In genomic region chr1:85582687-85583354, GRCh38 we compare ENCODE assay signal across 9 cellular contexts. TPM values are rescaled to one million over a fixed set of nuclear protein-coding genes. Genes with fewer than 3 reads are reported as not detected.
DNase-seq lines count a peak whose midpoint lies in the region; ATAC-seq, FAIRE-seq and TF ChIP-seq lines count a peak whose summit lies in the region.
"Had no signal": no experiment of that assay in that cellular context is flagged by ENCODE, and none has a peak within 500 bp of the region (broad histone marks: within the 10 kb centered on the region; RNA-seq: fewer than 3 reads in every experiment).

No MANE protein-coding gene starts in this region.

- H3K9me3 ChIP-seq in HUES64 (ENCODE audit: insufficient read depth, low read depth, low read length) (no peaks in the 10 kb centered on the region), tibial nerve (no peaks in the 10 kb centered on the region)

- peak overlapping the region; percentile 98 for H3K4me3 ChIP-seq in HUES64 (ENCODE audit: low read length)
- no peak overlapping the region for H3K4me3 ChIP-seq in bronchial epithelial cell (ENCODE audit: low read depth, low read length)
- H3K4me3 ChIP-seq in tibial nerve = peak overlapping the region in 2 of 4 donors; percentile 80 to 91

- no peak for TF ChIP-seq POLR2A in tibial nerve (IDR thresholded peaks at IDR 0.05)

- intact Hi-C loops in head of caudate nucleus (cut with DNase I) = no loop called here

- H3K9ac ChIP-seq in HUES64 (ENCODE audit: low read depth, low read length) = peak overlapping the region; percentile 99; the same call in 1 of the 2 replicates

- 85% methylated on average over 18 of the region's 18 CpGs for WGBS in HUES64
- WGBS in tibial nerve, 2 donors = 89 to 91% methylated on average over 18 of the region's 18 CpGs

- H3K4me1 Mint-ChIP-seq in activated T-helper 17 cell treated with anti-CD3 and anti-CD28 coated beads, Interleukin-2, amount 50 U/mL, for 72 hours = peaks cover 7% of the 10 kb centered on the region

- TF ChIP-seq EP300 in tibial nerve (IDR thresholded peaks at IDR 0.05) = peak in 1 of 2 donors; percentile 14

- H3K4me1 ChIP-seq in HUES64 (ENCODE audit: insufficient read depth, low read length) (peaks cover 59% of the 10 kb centered on the region), tibial nerve (peaks cover 0 to 47% (median 11%) of the 10 kb centered on the region in 4 donors)

- DNase-seq in bronchial epithelial cell (ENCODE audit: low read depth) = peak; percentile 68
- DNase-seq in tibial nerve (ENCODE audit: low spot score in 2 of 2) = no peak
- DNase-seq in head of caudate nucleus = no peak
- DNase-seq: NCI-H526 treated with DMSO at 0.1 percent for 48 hours had no signal

- H3K27me3 ChIP-seq in HUES64 (ENCODE audit: insufficient read depth, low read length) (peaks cover 18% of the 10 kb centered on the region), bronchial epithelial cell (ENCODE audit: control insufficient read depth, insufficient read depth, low read length) (no peaks in the 10 kb centered on the region), layer of hippocampus (ENCODE audit: control insufficient read depth, insufficient read depth, low read length) (no peaks in the 10 kb centered on the region), tibial nerve (no peaks in the 10 kb centered on the region)

- peaks cover 4% of the 10 kb centered on the region for H3K9me3 Mint-ChIP-seq in activated T-helper 17 cell treated with anti-CD3 and anti-CD28 coated beads, Interleukin-2, amount 50 U/mL, for 72 hours

- H3K27ac ChIP-seq in HUES64 (ENCODE audit: low read depth, low read length) = peak overlapping the region; percentile 98; the same call in 1 of the 2 replicates
- peak overlapping the region; percentile 16 for H3K27ac ChIP-seq in layer of hippocampus (ENCODE audit: low read depth, low read length)
- peak overlapping the region in 3 of 4 donors; percentile 95 to 100 (median 98) for H3K27ac ChIP-seq in tibial nerve

- H3K27me3 Mint-ChIP-seq in activated T-helper 17 cell treated with anti-CD3 and anti-CD28 coated beads, Interleukin-2, amount 50 U/mL, for 72 hours = peaks cover 53% of the 10 kb centered on the region

- TF ChIP-seq CTCF in bronchial epithelial cell (IDR thresholded peaks at IDR 0.05; ENCODE audit: insufficient read depth, low read length, severe bottlenecking) = no peak
- no peak for TF ChIP-seq CTCF in tibial nerve (IDR thresholded peaks at IDR 0.05)

- H3K27ac Mint-ChIP-seq in activated T-helper 17 cell treated with anti-CD3 and anti-CD28 coated beads, Interleukin-2, amount 50 U/mL, for 72 hours = no peak overlapping the region

- ATAC-seq in GM19395 (IDR thresholded peaks at IDR 0.05; ENCODE audit: unreplicated experiment) = no peak
- ATAC-seq in activated T-helper 17 cell treated with anti-CD3 and anti-CD28 coated beads, Interleukin-2, amount 50 U/mL, for 72 hours (replicated peaks) = no peak
- no peak for ATAC-seq in HG02884 (IDR thresholded peaks at IDR 0.05; ENCODE audit: unreplicated experiment)

- peaks cover 5% of the 10 kb centered on the region for H3K36me3 Mint-ChIP-seq in activated T-helper 17 cell treated with anti-CD3 and anti-CD28 coated beads, Interleukin-2, amount 50 U/mL, for 72 hours (ENCODE audit: low read depth)

- no peak overlapping the region for H3K4me3 Mint-ChIP-seq in activated T-helper 17 cell treated with anti-CD3 and anti-CD28 coated beads, Interleukin-2, amount 50 U/mL, for 72 hours

- H3K36me3 ChIP-seq in HUES64 (ENCODE audit: insufficient read depth, low read length) (peaks cover 27% of the 10 kb centered on the region), bronchial epithelial cell (ENCODE audit: control insufficient read depth, insufficient read depth, low read length) (peaks cover 3% of the 10 kb centered on the region), tibial nerve (peaks cover 0 to 18% (median 0%) of the 10 kb centered on the region in 3 donors)

- no peak for FAIRE-seq in bronchial epithelial cell (lab: Jason Lieb, UNC)

RNA-seq across cellular contexts. Expression of gene CCN1, which starts 2.3 kb away (rescaled TPM):
- 35.5 TPM for polyA plus RNA-seq in HUES64 (2013, experiment 1 of 2)
- 36.1 TPM for polyA plus RNA-seq in HUES64 (2013, experiment 2 of 2)
- total RNA-seq in bronchial epithelial cell (5.1 and 6.1 TPM in 2 replicates), tibial nerve (100 to 1,000 TPM in 2 of 4 donors, 10 to 100 TPM in 2; 63.0 to 273 (median 124) TPM)
- total RNA-seq in activated T-helper 17 cell treated with anti-CD3 and anti-CD28 coated beads, Interleukin-2, amount 50 U/mL, for 72 hours = not detected

Comparison
In these comparisons a context has a peak if more than half of its experiments do, and no peak if none do; other contexts are left out.
1. H3K27ac ChIP-seq: peak in every context shown above with its lines; median percentile 98 in HUES64; 98 in tibial nerve; 16 in layer of hippocampus.